8 cellular contexts compared by ENCODE assay signal in the genomic region with DNA sequence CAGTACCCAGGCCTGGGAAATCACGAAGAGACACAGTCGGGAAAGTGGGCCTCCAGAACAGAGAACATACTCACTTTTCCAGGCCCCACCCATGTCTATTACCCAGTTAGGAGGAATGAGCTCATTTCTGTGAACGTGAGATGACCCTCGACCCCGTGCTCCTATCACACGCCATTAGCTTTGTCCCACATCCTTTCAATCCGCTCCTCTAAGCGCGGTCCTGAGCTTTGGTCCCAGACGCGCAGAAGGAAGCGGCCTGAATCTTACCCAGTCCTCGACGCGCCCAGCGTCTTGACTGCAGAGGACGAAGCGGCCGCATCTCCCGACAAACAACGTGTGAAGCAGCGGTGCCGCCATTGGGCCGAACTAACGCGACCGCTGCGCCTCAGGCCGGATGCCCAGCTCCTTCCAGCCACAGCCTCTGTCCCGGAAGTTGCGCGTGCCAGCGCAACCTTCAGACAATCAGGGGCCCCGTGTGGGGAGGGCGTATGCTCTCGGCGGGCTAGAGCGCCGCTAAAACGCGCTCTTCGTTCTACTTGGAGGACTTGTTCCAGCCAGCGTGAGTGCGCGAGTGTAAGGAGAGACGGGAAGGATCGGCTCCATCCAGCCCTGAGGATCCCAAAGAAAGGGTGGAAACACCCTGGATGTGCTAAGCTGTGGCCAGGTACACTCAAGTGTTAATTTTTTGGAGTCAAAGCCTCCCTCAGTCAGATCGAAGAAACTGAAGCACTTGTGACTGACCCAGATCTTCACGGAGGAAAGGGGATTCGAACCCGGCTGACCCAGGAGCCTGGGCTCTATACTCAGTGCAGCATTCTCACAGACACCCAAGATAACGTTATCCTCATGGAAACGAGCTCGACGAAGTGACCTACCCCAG. TPM values are rescaled to one million over a fixed set of nuclear protein-coding genes. Genes with fewer than 3 reads are reported as not detected.
DNase-seq lines count a peak whose midpoint lies in the region; ATAC-seq and TF ChIP-seq lines count a peak whose summit lies in the region.
"Not testable (repeated sequence)": the region's sequence is repeated elsewhere in the genome, so short reads cannot be mapped to it uniquely, and the experiment has no call there.

No MANE protein-coding gene starts in this region.

- intact Hi-C loops in natural killer cell (cut with micrococcal nuclease): not testable (repeated sequence)

- ATAC-seq in GM21723 (IDR thresholded peaks at IDR 0.05; ENCODE audit: unreplicated experiment): peak; percentile 93
- ATAC-seq in activated T-helper 17 cell treated with anti-CD3 and anti-CD28 coated beads, Interleukin-2, amount 50 U/mL, for 72 hours (replicated peaks): peak; percentile 99
- peak; percentile 94 to 96 (median 95) for ATAC-seq in natural killer cell

- peak overlapping the region; percentile 99 for H3K27ac Mint-ChIP-seq in activated T-helper 17 cell treated with anti-CD3 and anti-CD28 coated beads, Interleukin-2, amount 50 U/mL, for 72 hours
- peak overlapping the region; percentile 97 to 98 for H3K27ac Mint-ChIP-seq in natural killer cell

- peak; percentile 73 for DNase-seq in DMS79 (lab: John Stamatoyannopoulos, UW)
- peak; percentile 55 for DNase-seq in KG1 (lab: John Stamatoyannopoulos, UW)
- DNase-seq in RKO (ENCODE audit: low spot score): peak; percentile 85
- peak; percentile 85 for DNase-seq in fibroblast of pulmonary artery (ENCODE audit: low read depth)
- DNase-seq in natural killer cell: peak; percentile 49
- DNase-seq in stimulated activated CD8-positive, alpha-beta memory T cell treated with anti-CD3 and anti-CD28 coated beads, Interleukin-7, amount 100 ng/mL, for 24 hours (ENCODE audit: low read depth): peak; percentile 46

- peak overlapping the region; percentile 64 for H3K4me3 ChIP-seq in fibroblast of pulmonary artery (replicated peaks; ENCODE audit: low read depth, low read length)

- H3K36me3 Mint-ChIP-seq in activated T-helper 17 cell treated with anti-CD3 and anti-CD28 coated beads, Interleukin-2, amount 50 U/mL, for 72 hours (ENCODE audit: low read depth): peaks cover 38% of the 10 kb centered on the region
- H3K36me3 Mint-ChIP-seq in natural killer cell: not testable (repeated sequence)

- H3K4me3 Mint-ChIP-seq in activated T-helper 17 cell treated with anti-CD3 and anti-CD28 coated beads, Interleukin-2, amount 50 U/mL, for 72 hours: peak overlapping the region; percentile 97
- H3K4me3 Mint-ChIP-seq in natural killer cell: peak overlapping the region; percentile 98

- not testable (repeated sequence) for H3K9me3 Mint-ChIP-seq in activated T-helper 17 cell treated with anti-CD3 and anti-CD28 coated beads, Interleukin-2, amount 50 U/mL, for 72 hours; natural killer cell

- H3K4me1 Mint-ChIP-seq in activated T-helper 17 cell treated with anti-CD3 and anti-CD28 coated beads, Interleukin-2, amount 50 U/mL, for 72 hours: peaks cover 16% of the 10 kb centered on the region
- H3K4me1 Mint-ChIP-seq in natural killer cell: peaks cover 18 to 23% of the 10 kb centered on the region in 2 donors

- not testable (repeated sequence) for H3K27me3 Mint-ChIP-seq in activated T-helper 17 cell treated with anti-CD3 and anti-CD28 coated beads, Interleukin-2, amount 50 U/mL, for 72 hours; natural killer cell (ENCODE audit: low read depth in 2 of 2)

- TF ChIP-seq CTCF in fibroblast of pulmonary artery (IDR thresholded peaks at IDR 0.05; ENCODE audit: low read length, missing control alignments); natural killer cell (IDR thresholded peaks at IDR 0.05): not testable (repeated sequence)

RNA-seq across cellular contexts. Expression of gene NPIPB4, which starts 37.3 kb away (rescaled TPM):
- 100 to 1,000 TPM; 187 to 263 TPM for total RNA-seq in activated T-helper 17 cell treated with anti-CD3 and anti-CD28 coated beads, Interleukin-2, amount 50 U/mL, for 72 hours
- total RNA-seq in natural killer cell: 100 to 1,000 TPM; 320 to 433 (median 419) TPM

Comparison
In these comparisons a context has a peak if more than half of its experiments do, and no peak if none do; other contexts are left out.
1. Peak in every context shown above with its lines: DNase-seq, ATAC-seq and H3K4me3 ChIP-seq.